In genomic region chr12:131542351-131542750, GRCh38 we compare ENCODE assay signal across 24 cellular contexts.
"Had no signal": no experiment of that assay in that cellular context is flagged by ENCODE, and none has a peak within 500 bp of the region (broad histone marks: within the 10 kb centered on the region; RNA-seq: fewer than 3 reads in every experiment).

No MANE protein-coding gene starts in this region.

- H3K4me3 Mint-ChIP-seq: natural killer cell; nephron; neural progenitor cell; stimulated activated effector memory CD8-positive, alpha-beta T cell treated with anti-CD3 and anti-CD28 coated beads, Interleukin-12 subunit alpha, Interleukin-12 subunit beta, amount 100 ng/mL, for 72 hours; stimulated activated naive B cell treated with anti-CD40 and anti-IgM and Interleukin-4, amounts not matched to agents 10 μg/mL and 1 μg/mL and 100 μg/mL, for 72 hours; stimulated activated naive CD8-positive, alpha-beta T cell treated with anti-CD3 and anti-CD28 coated beads, Interleukin-15, Interleukin-2, amounts not matched to agents 100 ng/mL and 50 ng/mL, for 24 hours had no signal

- H3K27ac Mint-ChIP-seq: natural killer cell; nephron; neural progenitor cell; progenitor cell of endocrine pancreas; stimulated activated effector memory CD8-positive, alpha-beta T cell treated with anti-CD3 and anti-CD28 coated beads, Interleukin-12 subunit alpha, Interleukin-12 subunit beta, amount 100 ng/mL, for 72 hours; stimulated activated naive B cell treated with anti-CD40 and anti-IgM and Interleukin-4, amounts not matched to agents 10 μg/mL and 1 μg/mL and 100 μg/mL, for 72 hours; stimulated activated naive CD8-positive, alpha-beta T cell treated with anti-CD3 and anti-CD28 coated beads, Interleukin-15, Interleukin-2, amounts not matched to agents 100 ng/mL and 50 ng/mL, for 24 hours had no signal

- H3K27me3 Mint-ChIP-seq: stimulated activated naive CD8-positive, alpha-beta T cell treated with anti-CD3 and anti-CD28 coated beads, Interleukin-15, Interleukin-2, amounts not matched to agents 100 ng/mL and 50 ng/mL, for 24 hours had no signal

- H3K9me3 Mint-ChIP-seq: natural killer cell; stimulated activated effector memory CD8-positive, alpha-beta T cell treated with anti-CD3 and anti-CD28 coated beads, Interleukin-12 subunit alpha, Interleukin-12 subunit beta, amount 100 ng/mL, for 72 hours; stimulated activated naive CD8-positive, alpha-beta T cell treated with anti-CD3 and anti-CD28 coated beads, Interleukin-15, Interleukin-2, amounts not matched to agents 100 ng/mL and 50 ng/mL, for 24 hours had no signal

- DNase-seq: natural killer cell; occipital lobe; ovary; posterior cingulate gyrus; psoas muscle; right cardiac atrium; right lobe of liver; sigmoid colon; small intestine; stimulated activated CD4-positive, alpha-beta T cell treated with anti-CD3 and anti-CD28 coated beads, Interleukin-15, amount 100 ng/mL, for 24 hours; stimulated activated CD4-positive, alpha-beta T cell treated with anti-CD3 and anti-CD28 coated beads, Interleukin-2, amount 100 ng/mL, for 24 hours; stimulated activated CD4-positive, alpha-beta T cell treated with anti-CD3 and anti-CD28 coated beads, Interleukin-2, amount 100 ng/mL, for 48 hours; stimulated activated CD4-positive, alpha-beta T cell treated with anti-CD3 and anti-CD28 coated beads, Interleukin-4, amount 100 ng/mL, for 24 hours; stimulated activated naive B cell treated with anti-CD40 and anti-IgM and Interleukin-4, amounts not matched to agents 10 μg/mL and 1 μg/mL and 100 μg/mL, for 72 hours; stimulated activated naive CD4-positive, alpha-beta T cell treated with Interleukin-2 at 50 U/mL for 16 hours; stomach; thyroid gland; trophoblast cell; upper lobe of left lung had no signal

- H3K4me1 Mint-ChIP-seq: natural killer cell; nephron; neural progenitor cell; stimulated activated effector memory CD8-positive, alpha-beta T cell treated with anti-CD3 and anti-CD28 coated beads, Interleukin-12 subunit alpha, Interleukin-12 subunit beta, amount 100 ng/mL, for 72 hours; stimulated activated naive B cell treated with anti-CD40 and anti-IgM and Interleukin-4, amounts not matched to agents 10 μg/mL and 1 μg/mL and 100 μg/mL, for 72 hours had no signal

- H3K36me3 Mint-ChIP-seq: natural killer cell; neural progenitor cell; stimulated activated effector memory CD8-positive, alpha-beta T cell treated with anti-CD3 and anti-CD28 coated beads, Interleukin-12 subunit alpha, Interleukin-12 subunit beta, amount 100 ng/mL, for 72 hours; stimulated activated naive B cell treated with anti-CD40 and anti-IgM and Interleukin-4, amounts not matched to agents 10 μg/mL and 1 μg/mL and 100 μg/mL, for 72 hours had no signal
